In genomic region chr14:54564799-54565235, GRCh38 we compare ENCODE assay signal across 8 cellular contexts. TPM values are rescaled to one million over a fixed set of nuclear protein-coding genes. Genes with fewer than 3 reads are reported as not detected.
A peak's percentile ranks its signal among the peaks of the same experiment; 100 is the strongest.
DNase-seq lines count a peak whose midpoint lies in the region; ATAC-seq and TF ChIP-seq lines count a peak whose summit lies in the region.

No MANE protein-coding gene starts in this region.

- no peaks in the 10 kb centered on the region for H3K9me3 ChIP-seq in OCI-LY7 (ENCODE audit: low read length)
- H3K9me3 ChIP-seq in thoracic aorta, result no peaks in the 10 kb centered on the region

- intact Hi-C loops in OCI-LY7 (cut with micrococcal nuclease; ENCODE audit: unreplicated experiment), result loop anchor here (1.0 to 10.0 kb wide), 5 partner anchors 126 to 337 kb away; partner anchors contain the start of gene GCH1
- intact Hi-C loops in dendritic cell treated with granulocyte-macrophage colony-stimulating factor and Interleukin-4, amounts not matched to agents 40 ng/mL and 50 ng/mL, for 4 days (cut with micrococcal nuclease), result loop anchor here (1.0 to 5.0 kb wide), 6 partner anchors 77 to 416 kb away; no protein-coding TSS in a partner anchor

- no peaks in the 10 kb centered on the region for H3K36me3 Mint-ChIP-seq in dendritic cell treated with granulocyte-macrophage colony-stimulating factor and Interleukin-4, amounts not matched to agents 40 ng/mL and 50 ng/mL, for 4 days (ENCODE audit: low read depth)

- TF ChIP-seq CTCF in OCI-LY7 (conservative IDR thresholded peaks at IDR 0.05; ENCODE audit: low read length) (no peak), thoracic aorta (IDR thresholded peaks at IDR 0.05) (no peak)

- CTCF ChIA-PET in OCI-LY7 (lab: Charles Lee; ENCODE audit: unreplicated experiment), result interaction anchor here (1.1 to 1.6 kb wide), 2 partner anchors 209 to 210 kb away, joined by 4 read pairs; no protein-coding TSS in a partner anchor

- H3K4me2 ChIP-seq in OCI-LY7 (ENCODE audit: low read length), result peak overlapping the region; percentile 99

- peak overlapping the region; percentile 81 for H3K4me3 Mint-ChIP-seq in dendritic cell treated with granulocyte-macrophage colony-stimulating factor and Interleukin-4, amounts not matched to agents 40 ng/mL and 50 ng/mL, for 4 days

- peak; percentile 57 for DNase-seq in Ammon's horn (ENCODE audit: low spot score)
- no peak for DNase-seq in OCI-LY7 (ENCODE audit: low spot score)
- peak; percentile 39 to 70 for DNase-seq in lung microvascular endothelial cell (ENCODE audit: low read depth in 2 of 2)
- no peak for DNase-seq in thoracic aorta (ENCODE audit: low spot score)
- DNase-seq in SKM-1 (lab: John Stamatoyannopoulos, UW; ENCODE audit: unreplicated experiment), result no peak

- POLR2A ChIA-PET in OCI-LY7 (lab: Charles Lee), result no interaction called here

- H2AFZ ChIP-seq in OCI-LY7 (ENCODE audit: low read length), result no peak overlapping the region

- ATAC-seq in GM21529 (IDR thresholded peaks at IDR 0.05; ENCODE audit: unreplicated experiment) (peak; percentile 1), thoracic aorta (ENCODE audit: insufficient number of reproducible peaks, low FRiP score, low read depth) (no peak), HG03521 (IDR thresholded peaks at IDR 0.05; ENCODE audit: unreplicated experiment) (no peak)

- H3K27ac Mint-ChIP-seq in dendritic cell treated with granulocyte-macrophage colony-stimulating factor and Interleukin-4, amounts not matched to agents 40 ng/mL and 50 ng/mL, for 4 days, result peak overlapping the region; percentile 83

- no peaks in the 10 kb centered on the region for H3K27me3 ChIP-seq in thoracic aorta (replicated peaks; ENCODE audit: insufficient read depth)

- BruUV-seq in OCI-LY7 (replicated peaks; lab: Mats Ljungman, UMichigan), result no TSS peak

- H3K4me3 ChIP-seq in OCI-LY7 (ENCODE audit: low read depth, low read length, poor library complexity, severe bottlenecking) (no peak overlapping the region), thoracic aorta (peak overlapping the region; percentile 97)

- H3K27me3 Mint-ChIP-seq in dendritic cell treated with granulocyte-macrophage colony-stimulating factor and Interleukin-4, amounts not matched to agents 40 ng/mL and 50 ng/mL, for 4 days, result peaks cover 48% of the 10 kb centered on the region

- H4K20me1 ChIP-seq in OCI-LY7 (ENCODE audit: insufficient read depth, low read length), result peaks cover 8% of the 10 kb centered on the region; the same call in 1 of the 2 replicates

- peaks cover 22% of the 10 kb centered on the region for H3K4me1 Mint-ChIP-seq in dendritic cell treated with granulocyte-macrophage colony-stimulating factor and Interleukin-4, amounts not matched to agents 40 ng/mL and 50 ng/mL, for 4 days (ENCODE audit: low read depth)

- H3K36me3 ChIP-seq in OCI-LY7 (ENCODE audit: insufficient read depth, low read length), result no peaks in the 10 kb centered on the region
- no peaks in the 10 kb centered on the region for H3K36me3 ChIP-seq in thoracic aorta

- H3K9me3 Mint-ChIP-seq in dendritic cell treated with granulocyte-macrophage colony-stimulating factor and Interleukin-4, amounts not matched to agents 40 ng/mL and 50 ng/mL, for 4 days, result no peaks in the 10 kb centered on the region

- H3K27ac ChIP-seq in OCI-LY7 (ENCODE audit: low read depth, low read length, poor library complexity, severe bottlenecking) (no peak overlapping the region), thoracic aorta (peak overlapping the region; percentile 99)

- H3K4me1 ChIP-seq in OCI-LY7 (ENCODE audit: insufficient read depth, low read length, poor library complexity, severe bottlenecking), result peaks cover 33% of the 10 kb centered on the region
- H3K4me1 ChIP-seq in thoracic aorta (ENCODE audit: control insufficient read depth in 1 of 2, low read depth in 2 of 2), result peaks cover 6 to 20% of the 10 kb centered on the region in 2 donors

- H3K9me2 ChIP-seq in OCI-LY7 (ENCODE audit: insufficient read depth, low read length), result no peaks in the 10 kb centered on the region

- H3K79me2 ChIP-seq in OCI-LY7 (ENCODE audit: insufficient read depth, low read depth, low read length), result no peaks in the 10 kb centered on the region

RNA-seq across cellular contexts. Expression of gene SAMD4A, which starts 2.1 kb away (rescaled TPM):
- total RNA-seq in OCI-LY7 (2014; rRNA removed; shearing (Covaris generic)), result 0.05 and 0.06 TPM in 2 replicates
- total RNA-seq in OCI-LY7 (2022), result 0.55 and 1.0 TPM in 2 replicates
- total RNA-seq in lung microvascular endothelial cell, result 19.6 and 43.5 TPM in 2 replicates
- 100 to 1,000 TPM; 142 to 172 TPM for total RNA-seq in thoracic aorta

RNA-seq across cellular contexts. Expression of gene CGRRF1, which starts 55.1 kb away (rescaled TPM):
- total RNA-seq in OCI-LY7 (2014; rRNA removed; shearing (Covaris generic)), result 8.4 and 10.0 TPM in 2 replicates
- total RNA-seq in OCI-LY7 (2022), result 11.8 and 13.4 TPM in 2 replicates
- 10.0 and 13.7 TPM in 2 replicates for total RNA-seq in lung microvascular endothelial cell
- 10 to 100 TPM; 15.2 to 42.2 TPM for total RNA-seq in thoracic aorta

Comparison
In these comparisons a context has a peak if more than half of its experiments do, and no peak if none do; other contexts are left out.
1. DNase-seq: peak in Ammon's horn (single experiment) and lung microvascular endothelial cell (2 of 2); none in OCI-LY7 (single experiment), thoracic aorta (single experiment) and SKM-1 (single experiment).
2. RNA of gene SAMD4A, which starts 2.1 kb away (total RNA-seq): 142 to 172 TPM in thoracic aorta and 19.6 to 43.5 TPM in lung microvascular endothelial cell; 0.05 to 1.0 TPM in OCI-LY7; every median in the first group is over 10 times any median in the second.